In the genomic region with DNA sequence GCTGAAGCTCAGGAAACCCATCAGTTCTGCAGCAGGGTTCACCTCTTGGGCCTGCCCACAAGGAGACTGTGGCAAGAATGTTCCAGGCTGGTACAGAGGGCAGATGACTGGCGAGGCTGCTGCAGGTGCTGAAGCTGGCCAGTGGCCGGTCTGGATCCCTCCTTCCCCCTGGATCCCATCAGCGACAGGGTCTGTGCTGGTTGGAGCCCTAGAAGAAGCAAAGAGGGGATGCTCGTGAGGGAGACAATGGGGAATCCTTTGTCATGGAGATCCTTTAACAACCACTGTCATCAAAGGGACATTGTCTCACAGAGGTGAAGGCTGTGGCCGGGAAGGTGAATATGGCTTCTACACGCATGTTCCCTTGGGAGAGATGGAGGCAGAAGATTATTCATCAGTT, we compare ENCODE assay signal across 1 cellular context.
TF ChIP-seq lines count a peak whose summit lies in the region.

No MANE protein-coding gene starts in this region.

TF ChIP-seq in neural cell, 6 proteins besides CTCF, POLR2A, EP300 and RAD21 (continued from another document):
- TF ChIP-seq, protein P1, sequence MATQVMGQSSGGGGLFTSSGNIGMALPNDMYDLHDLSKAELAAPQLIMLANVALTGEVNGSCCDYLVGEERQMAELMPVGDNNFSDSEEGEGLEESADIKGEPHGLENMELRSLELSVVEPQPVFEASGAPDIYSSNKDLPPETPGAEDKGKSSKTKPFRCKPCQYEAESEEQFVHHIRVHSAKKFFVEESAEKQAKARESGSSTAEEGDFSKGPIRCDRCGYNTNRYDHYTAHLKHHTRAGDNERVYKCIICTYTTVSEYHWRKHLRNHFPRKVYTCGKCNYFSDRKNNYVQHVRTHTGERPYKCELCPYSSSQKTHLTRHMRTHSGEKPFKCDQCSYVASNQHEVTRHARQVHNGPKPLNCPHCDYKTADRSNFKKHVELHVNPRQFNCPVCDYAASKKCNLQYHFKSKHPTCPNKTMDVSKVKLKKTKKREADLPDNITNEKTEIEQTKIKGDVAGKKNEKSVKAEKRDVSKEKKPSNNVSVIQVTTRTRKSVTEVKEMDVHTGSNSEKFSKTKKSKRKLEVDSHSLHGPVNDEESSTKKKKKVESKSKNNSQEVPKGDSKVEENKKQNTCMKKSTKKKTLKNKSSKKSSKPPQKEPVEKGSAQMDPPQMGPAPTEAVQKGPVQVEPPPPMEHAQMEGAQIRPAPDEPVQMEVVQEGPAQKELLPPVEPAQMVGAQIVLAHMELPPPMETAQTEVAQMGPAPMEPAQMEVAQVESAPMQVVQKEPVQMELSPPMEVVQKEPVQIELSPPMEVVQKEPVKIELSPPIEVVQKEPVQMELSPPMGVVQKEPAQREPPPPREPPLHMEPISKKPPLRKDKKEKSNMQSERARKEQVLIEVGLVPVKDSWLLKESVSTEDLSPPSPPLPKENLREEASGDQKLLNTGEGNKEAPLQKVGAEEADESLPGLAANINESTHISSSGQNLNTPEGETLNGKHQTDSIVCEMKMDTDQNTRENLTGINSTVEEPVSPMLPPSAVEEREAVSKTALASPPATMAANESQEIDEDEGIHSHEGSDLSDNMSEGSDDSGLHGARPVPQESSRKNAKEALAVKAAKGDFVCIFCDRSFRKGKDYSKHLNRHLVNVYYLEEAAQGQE (IDR thresholded peaks at IDR 0.05; ENCODE audit: borderline replicate concordance) = no peak
- TF ChIP-seq EZH2 (IDR thresholded peaks at IDR 0.05; ENCODE audit: borderline replicate concordance, insufficient read depth, low read length, poor library complexity, severe bottlenecking) = no peak
- TF ChIP-seq MXI1 (conservative IDR thresholded peaks at IDR 0.05; ENCODE audit: poor library complexity, severe bottlenecking) = no peak
